Comparison of ENCODE assay signal across 2 cellular contexts in the genomic region with DNA sequence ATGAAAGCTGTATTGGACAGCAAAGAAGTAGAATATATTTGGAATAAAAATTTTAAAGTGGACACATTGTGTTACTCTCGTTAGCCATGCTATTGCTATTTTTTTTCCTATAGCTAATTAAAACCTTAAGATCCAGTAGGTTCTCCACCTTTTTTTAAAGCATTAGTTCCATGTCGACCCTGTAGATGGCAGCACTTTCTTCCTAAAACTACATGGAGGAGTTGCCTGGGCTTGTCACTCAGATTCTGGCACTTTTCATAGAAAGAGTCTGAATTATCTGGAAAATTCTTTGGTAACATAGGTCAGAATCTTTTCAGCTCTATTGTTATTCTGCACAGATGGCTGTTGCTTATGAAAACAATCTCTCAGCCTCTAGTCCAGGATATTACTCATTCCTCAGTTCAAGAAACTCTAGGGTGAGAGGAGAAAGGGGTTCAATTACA.
TF ChIP-seq lines count a peak whose summit lies in the region.

No MANE protein-coding gene starts in this region.

TF ChIP-seq in HEK293, 187 proteins besides CTCF, POLR2A, EP300 and RAD21 (continued from another document and continues in another):
- TF ChIP-seq ZNF175 (tag by site-specific recombination; IDR thresholded peaks at IDR 0.05) (no peak), GFI1B (tag by site-specific recombination; IDR thresholded peaks at IDR 0.05) (no peak), ZNF837 (tag by site-specific recombination; IDR thresholded peaks at IDR 0.05) (no peak), BCL11A (tag by site-specific recombination; IDR thresholded peaks at IDR 0.05; ENCODE audit: low read depth) (no peak), ZNF10 (tag by site-specific recombination; IDR thresholded peaks at IDR 0.05) (no peak), ZNF664 (tag by site-specific recombination; IDR thresholded peaks at IDR 0.05) (peak; percentile 94), ZNF658 (tag by site-specific recombination; IDR thresholded peaks at IDR 0.05) (no peak), ZNF223 (tag by site-specific recombination; IDR thresholded peaks at IDR 0.05) (no peak), ZNF155 (tag by site-specific recombination; IDR thresholded peaks at IDR 0.05) (no peak), ZNF114 (tag by site-specific recombination; IDR thresholded peaks at IDR 0.05) (no peak), ZFP37 (tag by site-specific recombination; IDR thresholded peaks at IDR 0.05) (no peak), ZNF654 (tag by site-specific recombination; IDR thresholded peaks at IDR 0.05; ENCODE audit: low read depth) (peak; percentile 77), TSHZ1 (tag by site-specific recombination; IDR thresholded peaks at IDR 0.05; ENCODE audit: borderline replicate concordance) (no peak), ZNF629 (tag by site-specific recombination; IDR thresholded peaks at IDR 0.05) (no peak), KLF1 (tag by site-specific recombination; IDR thresholded peaks at IDR 0.05) (no peak), ZNF514 (tag by site-specific recombination; IDR thresholded peaks at IDR 0.05) (no peak), ZNF707 (tag by site-specific recombination; IDR thresholded peaks at IDR 0.05) (no peak)
- TF ChIP-seq, protein P1, sequence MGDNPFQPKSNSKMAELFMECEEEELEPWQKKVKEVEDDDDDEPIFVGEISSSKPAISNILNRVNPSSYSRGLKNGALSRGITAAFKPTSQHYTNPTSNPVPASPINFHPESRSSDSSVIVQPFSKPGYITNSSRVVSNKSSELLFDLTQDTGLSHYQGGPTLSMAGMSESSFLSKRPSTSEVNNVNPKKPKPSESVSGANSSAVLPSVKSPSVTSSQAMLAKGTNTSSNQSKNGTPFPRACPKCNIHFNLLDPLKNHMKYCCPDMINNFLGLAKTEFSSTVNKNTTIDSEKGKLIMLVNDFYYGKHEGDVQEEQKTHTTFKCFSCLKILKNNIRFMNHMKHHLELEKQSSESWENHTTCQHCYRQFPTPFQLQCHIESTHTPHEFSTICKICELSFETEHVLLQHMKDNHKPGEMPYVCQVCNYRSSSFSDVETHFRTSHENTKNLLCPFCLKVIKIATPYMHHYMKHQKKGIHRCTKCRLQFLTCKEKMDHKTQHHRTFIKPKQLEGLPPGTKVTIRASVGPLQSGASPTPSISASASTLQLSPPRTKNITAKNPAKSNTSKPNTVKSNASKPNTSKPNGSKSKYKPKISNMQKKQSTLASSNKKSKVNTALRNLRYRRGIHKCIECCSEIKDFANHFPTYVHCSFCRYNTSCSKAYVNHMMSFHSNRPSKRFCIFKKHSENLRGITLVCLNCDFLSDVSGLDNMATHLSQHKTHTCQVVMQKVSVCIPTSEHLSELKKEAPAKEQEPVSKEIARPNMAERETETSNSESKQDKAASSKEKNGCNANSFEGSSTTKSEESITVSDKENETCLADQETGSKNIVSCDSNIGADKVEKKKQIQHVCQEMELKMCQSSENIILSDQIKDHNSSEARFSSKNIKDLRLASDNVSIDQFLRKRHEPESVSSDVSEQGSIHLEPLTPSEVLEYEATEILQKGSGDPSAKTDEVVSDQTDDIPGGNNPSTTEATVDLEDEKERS (tag by site-specific recombination; IDR thresholded peaks at IDR 0.05), result no peak
- TF ChIP-seq, protein P2, sequence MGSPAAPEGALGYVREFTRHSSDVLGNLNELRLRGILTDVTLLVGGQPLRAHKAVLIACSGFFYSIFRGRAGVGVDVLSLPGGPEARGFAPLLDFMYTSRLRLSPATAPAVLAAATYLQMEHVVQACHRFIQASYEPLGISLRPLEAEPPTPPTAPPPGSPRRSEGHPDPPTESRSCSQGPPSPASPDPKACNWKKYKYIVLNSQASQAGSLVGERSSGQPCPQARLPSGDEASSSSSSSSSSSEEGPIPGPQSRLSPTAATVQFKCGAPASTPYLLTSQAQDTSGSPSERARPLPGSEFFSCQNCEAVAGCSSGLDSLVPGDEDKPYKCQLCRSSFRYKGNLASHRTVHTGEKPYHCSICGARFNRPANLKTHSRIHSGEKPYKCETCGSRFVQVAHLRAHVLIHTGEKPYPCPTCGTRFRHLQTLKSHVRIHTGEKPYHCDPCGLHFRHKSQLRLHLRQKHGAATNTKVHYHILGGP (tag by site-specific recombination; IDR thresholded peaks at IDR 0.05), result peak; percentile 87
- TF ChIP-seq, protein P3, sequence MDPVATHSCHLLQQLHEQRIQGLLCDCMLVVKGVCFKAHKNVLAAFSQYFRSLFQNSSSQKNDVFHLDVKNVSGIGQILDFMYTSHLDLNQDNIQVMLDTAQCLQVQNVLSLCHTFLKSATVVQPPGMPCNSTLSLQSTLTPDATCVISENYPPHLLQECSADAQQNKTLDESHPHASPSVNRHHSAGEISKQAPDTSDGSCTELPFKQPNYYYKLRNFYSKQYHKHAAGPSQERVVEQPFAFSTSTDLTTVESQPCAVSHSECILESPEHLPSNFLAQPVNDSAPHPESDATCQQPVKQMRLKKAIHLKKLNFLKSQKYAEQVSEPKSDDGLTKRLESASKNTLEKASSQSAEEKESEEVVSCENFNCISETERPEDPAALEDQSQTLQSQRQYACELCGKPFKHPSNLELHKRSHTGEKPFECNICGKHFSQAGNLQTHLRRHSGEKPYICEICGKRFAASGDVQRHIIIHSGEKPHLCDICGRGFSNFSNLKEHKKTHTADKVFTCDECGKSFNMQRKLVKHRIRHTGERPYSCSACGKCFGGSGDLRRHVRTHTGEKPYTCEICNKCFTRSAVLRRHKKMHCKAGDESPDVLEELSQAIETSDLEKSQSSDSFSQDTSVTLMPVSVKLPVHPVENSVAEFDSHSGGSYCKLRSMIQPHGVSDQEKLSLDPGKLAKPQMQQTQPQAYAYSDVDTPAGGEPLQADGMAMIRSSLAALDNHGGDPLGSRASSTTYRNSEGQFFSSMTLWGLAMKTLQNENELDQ (tag by site-specific recombination; IDR thresholded peaks at IDR 0.05; ENCODE audit: low read depth), result no peak

TF ChIP-seq in HepG2, 621 proteins besides CTCF, POLR2A, EP300 and RAD21 (continued from another document):
- TF ChIP-seq, protein P4, sequence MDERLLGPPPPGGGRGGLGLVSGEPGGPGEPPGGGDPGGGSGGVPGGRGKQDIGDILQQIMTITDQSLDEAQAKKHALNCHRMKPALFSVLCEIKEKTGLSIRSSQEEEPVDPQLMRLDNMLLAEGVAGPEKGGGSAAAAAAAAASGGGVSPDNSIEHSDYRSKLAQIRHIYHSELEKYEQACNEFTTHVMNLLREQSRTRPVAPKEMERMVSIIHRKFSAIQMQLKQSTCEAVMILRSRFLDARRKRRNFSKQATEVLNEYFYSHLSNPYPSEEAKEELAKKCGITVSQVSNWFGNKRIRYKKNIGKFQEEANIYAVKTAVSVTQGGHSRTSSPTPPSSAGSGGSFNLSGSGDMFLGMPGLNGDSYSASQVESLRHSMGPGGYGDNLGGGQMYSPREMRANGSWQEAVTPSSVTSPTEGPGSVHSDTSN (CRISPR knock-in tag; IDR thresholded peaks at IDR 0.05), result 0 out of 2 replicates have a peak, but pooled peaks have one; percentile 19
- TF ChIP-seq, protein P5, sequence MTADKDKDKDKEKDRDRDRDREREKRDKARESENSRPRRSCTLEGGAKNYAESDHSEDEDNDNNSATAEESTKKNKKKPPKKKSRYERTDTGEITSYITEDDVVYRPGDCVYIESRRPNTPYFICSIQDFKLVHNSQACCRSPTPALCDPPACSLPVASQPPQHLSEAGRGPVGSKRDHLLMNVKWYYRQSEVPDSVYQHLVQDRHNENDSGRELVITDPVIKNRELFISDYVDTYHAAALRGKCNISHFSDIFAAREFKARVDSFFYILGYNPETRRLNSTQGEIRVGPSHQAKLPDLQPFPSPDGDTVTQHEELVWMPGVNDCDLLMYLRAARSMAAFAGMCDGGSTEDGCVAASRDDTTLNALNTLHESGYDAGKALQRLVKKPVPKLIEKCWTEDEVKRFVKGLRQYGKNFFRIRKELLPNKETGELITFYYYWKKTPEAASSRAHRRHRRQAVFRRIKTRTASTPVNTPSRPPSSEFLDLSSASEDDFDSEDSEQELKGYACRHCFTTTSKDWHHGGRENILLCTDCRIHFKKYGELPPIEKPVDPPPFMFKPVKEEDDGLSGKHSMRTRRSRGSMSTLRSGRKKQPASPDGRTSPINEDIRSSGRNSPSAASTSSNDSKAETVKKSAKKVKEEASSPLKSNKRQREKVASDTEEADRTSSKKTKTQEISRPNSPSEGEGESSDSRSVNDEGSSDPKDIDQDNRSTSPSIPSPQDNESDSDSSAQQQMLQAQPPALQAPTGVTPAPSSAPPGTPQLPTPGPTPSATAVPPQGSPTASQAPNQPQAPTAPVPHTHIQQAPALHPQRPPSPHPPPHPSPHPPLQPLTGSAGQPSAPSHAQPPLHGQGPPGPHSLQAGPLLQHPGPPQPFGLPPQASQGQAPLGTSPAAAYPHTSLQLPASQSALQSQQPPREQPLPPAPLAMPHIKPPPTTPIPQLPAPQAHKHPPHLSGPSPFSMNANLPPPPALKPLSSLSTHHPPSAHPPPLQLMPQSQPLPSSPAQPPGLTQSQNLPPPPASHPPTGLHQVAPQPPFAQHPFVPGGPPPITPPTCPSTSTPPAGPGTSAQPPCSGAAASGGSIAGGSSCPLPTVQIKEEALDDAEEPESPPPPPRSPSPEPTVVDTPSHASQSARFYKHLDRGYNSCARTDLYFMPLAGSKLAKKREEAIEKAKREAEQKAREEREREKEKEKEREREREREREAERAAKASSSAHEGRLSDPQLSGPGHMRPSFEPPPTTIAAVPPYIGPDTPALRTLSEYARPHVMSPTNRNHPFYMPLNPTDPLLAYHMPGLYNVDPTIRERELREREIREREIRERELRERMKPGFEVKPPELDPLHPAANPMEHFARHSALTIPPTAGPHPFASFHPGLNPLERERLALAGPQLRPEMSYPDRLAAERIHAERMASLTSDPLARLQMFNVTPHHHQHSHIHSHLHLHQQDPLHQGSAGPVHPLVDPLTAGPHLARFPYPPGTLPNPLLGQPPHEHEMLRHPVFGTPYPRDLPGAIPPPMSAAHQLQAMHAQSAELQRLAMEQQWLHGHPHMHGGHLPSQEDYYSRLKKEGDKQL (CRISPR knock-in tag; IDR thresholded peaks at IDR 0.05; ENCODE audit: low read depth), result no peak
- TF ChIP-seq, protein P6, sequence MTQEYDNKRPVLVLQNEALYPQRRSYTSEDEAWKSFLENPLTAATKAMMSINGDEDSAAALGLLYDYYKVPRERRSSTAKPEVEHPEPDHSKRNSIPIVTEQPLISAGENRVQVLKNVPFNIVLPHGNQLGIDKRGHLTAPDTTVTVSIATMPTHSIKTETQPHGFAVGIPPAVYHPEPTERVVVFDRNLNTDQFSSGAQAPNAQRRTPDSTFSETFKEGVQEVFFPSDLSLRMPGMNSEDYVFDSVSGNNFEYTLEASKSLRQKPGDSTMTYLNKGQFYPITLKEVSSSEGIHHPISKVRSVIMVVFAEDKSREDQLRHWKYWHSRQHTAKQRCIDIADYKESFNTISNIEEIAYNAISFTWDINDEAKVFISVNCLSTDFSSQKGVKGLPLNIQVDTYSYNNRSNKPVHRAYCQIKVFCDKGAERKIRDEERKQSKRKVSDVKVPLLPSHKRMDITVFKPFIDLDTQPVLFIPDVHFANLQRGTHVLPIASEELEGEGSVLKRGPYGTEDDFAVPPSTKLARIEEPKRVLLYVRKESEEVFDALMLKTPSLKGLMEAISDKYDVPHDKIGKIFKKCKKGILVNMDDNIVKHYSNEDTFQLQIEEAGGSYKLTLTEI (CRISPR knock-in tag; conservative IDR thresholded peaks at IDR 0.05), result no peak
- peak; percentile 75 for TF ChIP-seq SMC3 (IDR thresholded peaks at IDR 0.05; ENCODE audit: low read length)
- TF ChIP-seq NFIC (IDR thresholded peaks at IDR 0.05; ENCODE audit: low read length), result 0 out of 2 replicates have a peak, but pooled peaks have one; percentile 18
